11 cellular contexts compared by ENCODE assay signal in genomic region chr5:68264024-68264956, GRCh38. TPM values are rescaled to one million over a fixed set of nuclear protein-coding genes. Genes with fewer than 3 reads are reported as not detected.
A peak's percentile ranks its signal among the peaks of the same experiment; 100 is the strongest.
DNase-seq lines count a peak whose midpoint lies in the region; ATAC-seq, FAIRE-seq and TF ChIP-seq lines count a peak whose summit lies in the region.
"Had no signal": no experiment of that assay in that cellular context is flagged by ENCODE, and none has a peak within 500 bp of the region (broad histone marks: within the 10 kb centered on the region; RNA-seq: fewer than 3 reads in every experiment).

No MANE protein-coding gene starts in this region.

- no peaks in the 10 kb centered on the region for H3K9me3 Mint-ChIP-seq in stimulated activated naive B cell treated with anti-CD40 and anti-IgM and Interleukin-4, amounts not matched to agents 10 μg/mL and 1 μg/mL and 100 μg/mL, for 72 hours
- H3K9me3 Mint-ChIP-seq: activated B cell treated with CpG ODN at 0.5 μM for 24 hours had no signal

- FAIRE-seq in RCC 7860 (lab: Jason Lieb, UNC), result no peak

- H3K4me3 ChIP-seq in osteoblast (ENCODE audit: insufficient read depth, low read length), result no peak overlapping the region

- peaks cover 2 to 7% of the 10 kb centered on the region in 2 donors for H3K36me3 Mint-ChIP-seq in stimulated activated naive B cell treated with anti-CD40 and anti-IgM and Interleukin-4, amounts not matched to agents 10 μg/mL and 1 μg/mL and 100 μg/mL, for 72 hours

- no peak overlapping the region for H3K4me3 Mint-ChIP-seq in stimulated activated naive B cell treated with anti-CD40 and anti-IgM and Interleukin-4, amounts not matched to agents 10 μg/mL and 1 μg/mL and 100 μg/mL, for 72 hours
- H3K4me3 Mint-ChIP-seq: activated B cell treated with CpG ODN at 0.5 μM for 24 hours had no signal

- H3K27ac ChIP-seq in osteoblast (ENCODE audit: low read depth, low read length), result peak overlapping the region; percentile 51

- H3K4me2 ChIP-seq in osteoblast (ENCODE audit: insufficient read depth, low read length), result no peak overlapping the region

- peaks cover 35 to 71% of the 10 kb centered on the region in 2 donors for H3K4me1 Mint-ChIP-seq in stimulated activated naive B cell treated with anti-CD40 and anti-IgM and Interleukin-4, amounts not matched to agents 10 μg/mL and 1 μg/mL and 100 μg/mL, for 72 hours

- H3K4me1 ChIP-seq in osteoblast (ENCODE audit: insufficient read depth, low read length), result peaks cover 43% of the 10 kb centered on the region

- H3K27ac Mint-ChIP-seq in stimulated activated naive B cell treated with anti-CD40 and anti-IgM and Interleukin-4, amounts not matched to agents 10 μg/mL and 1 μg/mL and 100 μg/mL, for 72 hours, result no peak overlapping the region

- no peak overlapping the region for H2AFZ ChIP-seq in osteoblast (ENCODE audit: low read length)

- peaks cover 46% of the 10 kb centered on the region for H3K79me2 ChIP-seq in osteoblast (ENCODE audit: insufficient read depth, low read length)

- H3K9me3 ChIP-seq in osteoblast (ENCODE audit: low read depth, low read length), result no peaks in the 10 kb centered on the region

- no peaks in the 10 kb centered on the region for H3K36me3 ChIP-seq in osteoblast (ENCODE audit: insufficient read depth, low read length)

- ATAC-seq in stimulated activated naive B cell treated with anti-CD40 and anti-IgM and Interleukin-4, amounts not matched to agents 10 μg/mL and 1 μg/mL and 100 μg/mL, for 72 hours (replicated peaks), result no peak
- ATAC-seq in GM19395 (IDR thresholded peaks at IDR 0.05; ENCODE audit: unreplicated experiment), result no peak

- TF ChIP-seq CTCF in osteoblast (IDR thresholded peaks at IDR 0.05; ENCODE audit: extremely low read depth, low read depth, low read length), result no peak

- H3K27me3 Mint-ChIP-seq in stimulated activated naive B cell treated with anti-CD40 and anti-IgM and Interleukin-4, amounts not matched to agents 10 μg/mL and 1 μg/mL and 100 μg/mL, for 72 hours, result no peaks in the 10 kb centered on the region
- H3K27me3 Mint-ChIP-seq: activated B cell treated with CpG ODN at 0.5 μM for 24 hours had no signal

- no peaks in the 10 kb centered on the region for H3K27me3 ChIP-seq in osteoblast (ENCODE audit: insufficient read depth, low read length)

- peaks cover 5% of the 10 kb centered on the region for H4K20me1 ChIP-seq in osteoblast (ENCODE audit: insufficient read depth, low read length)

- peak; percentile 23 for DNase-seq in AG20443 (ENCODE audit: low spot score)
- peak; percentile 6 for DNase-seq in RCC 7860 (ENCODE audit: low spot score)
- peak; percentile 42 for DNase-seq in glomerular visceral epithelial cell (ENCODE audit: extremely low spot score)
- no peak for DNase-seq in osteoblast (ENCODE audit: insufficient read length, low spot score, missing footprints)
- no peak for DNase-seq in amniotic stem cell (lab: John Stamatoyannopoulos, UW)
- no peak for DNase-seq in activated CD8-positive, alpha-beta memory T cell treated with anti-CD3 and anti-CD28 coated beads, Interleukin-2, amount 50 U/mL, for 48 hours
- no peak for DNase-seq in stimulated activated naive B cell treated with anti-CD40 and anti-IgM and Interleukin-4, amounts not matched to agents 10 μg/mL and 1 μg/mL and 100 μg/mL, for 72 hours
- DNase-seq: activated B cell treated with CpG ODN at 0.5 μM for 24 hours, DMS79, occipital lobe had no signal

RNA-seq across cellular contexts. Expression of gene PIK3R1, which starts 48.7 kb away (rescaled TPM):
- 26.8 and 37.7 TPM in 2 replicates for total RNA-seq in osteoblast

Comparison
In these comparisons a context has a peak if more than half of its experiments do, and no peak if none do; other contexts are left out.
1. DNase-seq: peak in AG20443 (single experiment), RCC 7860 (single experiment) and glomerular visceral epithelial cell (single experiment); none in osteoblast (single experiment), amniotic stem cell (single experiment), activated CD8-positive, alpha-beta memory T cell treated with anti-CD3 and anti-CD28 coated beads, Interleukin-2, amount 50 U/mL, for 48 hours (single experiment) and stimulated activated naive B cell treated with anti-CD40 and anti-IgM and Interleukin-4, amounts not matched to agents 10 μg/mL and 1 μg/mL and 100 μg/mL, for 72 hours (single experiment).